ENCODE assay signal across 8 cellular contexts in the genomic region with DNA sequence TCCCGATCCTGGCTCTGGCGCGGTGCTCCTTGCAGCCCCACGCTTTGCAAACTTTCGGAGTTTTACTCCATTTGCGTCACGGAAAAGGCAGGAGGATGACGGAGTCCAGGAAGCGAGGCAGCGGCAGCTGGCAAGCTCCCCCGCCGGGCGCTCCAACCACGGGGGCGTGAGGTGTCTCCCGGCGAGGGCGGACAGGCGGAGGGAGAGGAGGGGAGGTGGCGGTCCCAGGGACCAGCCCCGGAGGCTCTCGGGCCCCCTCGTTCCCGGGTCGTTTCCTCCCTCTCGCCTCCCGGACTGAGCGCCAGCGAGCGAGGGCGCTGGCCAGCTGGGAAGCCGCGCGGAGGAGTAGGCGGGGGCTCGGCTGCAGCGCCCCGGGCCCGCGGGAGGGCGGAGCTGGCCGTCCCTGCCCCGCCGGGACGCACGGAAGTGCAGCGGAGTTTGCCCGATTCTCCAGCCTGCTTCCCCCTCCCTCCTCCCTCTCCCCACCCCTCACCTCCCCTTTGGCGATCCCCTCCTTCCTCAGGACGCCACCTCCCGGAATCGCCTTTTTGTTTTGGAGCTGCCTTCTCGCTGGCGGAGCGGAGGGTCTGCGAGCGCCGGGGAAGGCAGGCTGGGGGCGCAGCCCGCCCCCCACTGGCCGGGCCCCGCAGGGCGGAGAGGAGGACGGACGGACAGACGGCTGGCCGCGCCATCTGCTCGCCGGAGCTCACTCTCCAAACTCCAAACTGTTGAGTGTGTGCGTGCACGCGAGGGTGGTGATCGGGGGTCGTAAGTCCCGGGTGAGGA. TPM values are rescaled to one million over a fixed set of nuclear protein-coding genes. Genes with fewer than 3 reads are reported as not detected.
DNase-seq lines count a peak whose midpoint lies in the region; ATAC-seq and TF ChIP-seq lines count a peak whose summit lies in the region.

Gene SNX33 (plus strand): TSS at position 543 of the 786 bp plus-strand sequence. CDS start 1,191 bp downstream, outside the sequence.

- CTCF ChIA-PET in activated CD4-positive, alpha-beta T cell treated with anti-CD3 and anti-CD28 coated beads for 36 hours (lab: Charles Lee), result interaction anchor here (0.7 to 2.5 kb wide), 13 partner anchors 22 to 444 kb away, joined by 3 to 13 read pairs (median 4); partner anchors contain the start of genes MAN2C1 and SNUPN

- TF ChIP-seq CTCF in colonic mucosa (IDR thresholded peaks at IDR 0.05) (no peak), kidney epithelial cell (IDR thresholded peaks at IDR 0.05; ENCODE audit: insufficient read depth, low read length, poor library complexity, severe bottlenecking) (peak; percentile 42)

- H3K27me3 ChIP-seq in colonic mucosa (no peaks in the 10 kb centered on the region), kidney epithelial cell (ENCODE audit: control insufficient read depth, insufficient read depth, low read length) (no peaks in the 10 kb centered on the region)

- H3K27ac ChIP-seq in colonic mucosa, result peak within 1 kb of the TSS; percentile 90

- H3K4me3 Mint-ChIP-seq in activated CD4-positive, alpha-beta T cell treated with anti-CD3 and anti-CD28 coated beads for 36 hours, result peak within 1 kb of the TSS; percentile 76

- H3K36me3 ChIP-seq in colonic mucosa (no peaks in the 10 kb centered on the region), kidney epithelial cell (ENCODE audit: control insufficient read depth, insufficient read depth, low read length) (no peaks in the 10 kb centered on the region)

- H3K4me1 Mint-ChIP-seq in activated CD4-positive, alpha-beta T cell treated with anti-CD3 and anti-CD28 coated beads for 36 hours, result peaks cover 20% of the 10 kb centered on the region

- H3K4me3 ChIP-seq in colonic mucosa, result peak within 1 kb of the TSS; percentile 67
- peak within 1 kb of the TSS; percentile 85 for H3K4me3 ChIP-seq in kidney epithelial cell (ENCODE audit: low read depth, low read length)

- POLR2A ChIA-PET in activated CD4-positive, alpha-beta T cell treated with anti-CD3 and anti-CD28 coated beads for 36 hours (lab: Charles Lee), result interaction anchor here (0.6 to 1.6 kb wide), 8 partner anchors 22 to 439 kb away, joined by 3 to 5 read pairs (median 3); partner anchors contain the start of gene SNUPN

- peak within 1 kb of the TSS; percentile 97 to 98 for H3K9ac ChIP-seq in colonic mucosa (ENCODE audit: low read depth in 2 of 2, low read length in 2 of 2)

- peak within 1 kb of the TSS; percentile 58 for H3K27ac Mint-ChIP-seq in activated CD4-positive, alpha-beta T cell treated with anti-CD3 and anti-CD28 coated beads for 36 hours

- intact Hi-C loops in activated CD4-positive, alpha-beta T cell treated with anti-CD3 and anti-CD28 coated beads for 36 hours (cut with DNase I, micrococcal nuclease), result loop anchor here (5.0 to 10.0 kb wide), 3 partner anchors 35 to 1033 kb away; partner anchors contain the start of genes C15orf39 (in 1 of the 2) and CLK3 (in 1 of the 2)
- intact Hi-C loops in colonic mucosa (cut with DNase I), result loop anchor here (10.0 kb wide), 1 partner anchor 283 kb away; the partner anchor contains the start of gene MAN2C1

- H3K9me3 Mint-ChIP-seq in activated CD4-positive, alpha-beta T cell treated with anti-CD3 and anti-CD28 coated beads for 36 hours (ENCODE audit: low read depth), result no peaks in the 10 kb centered on the region

- H3K4me1 ChIP-seq in colonic mucosa, result peaks cover 28% of the 10 kb centered on the region

- no peaks in the 10 kb centered on the region for H3K9me3 ChIP-seq in colonic mucosa

- no peaks in the 10 kb centered on the region for H3K27me3 Mint-ChIP-seq in activated CD4-positive, alpha-beta T cell treated with anti-CD3 and anti-CD28 coated beads for 36 hours

- ATAC-seq in activated CD4-positive, alpha-beta T cell treated with anti-CD3 and anti-CD28 coated beads for 36 hours, result peak; percentile 65

- no peaks in the 10 kb centered on the region for H3K36me3 Mint-ChIP-seq in activated CD4-positive, alpha-beta T cell treated with anti-CD3 and anti-CD28 coated beads for 36 hours (ENCODE audit: low read depth)

- DNase-seq in NCI-H1105 treated with DMSO at 0.1 percent for 48 hours (lab: John Stamatoyannopoulos, UW) (peak; percentile 3), NCI-H1105 (lab: John Stamatoyannopoulos, UW) (no peak), NCI-H146 (lab: John Stamatoyannopoulos, UW) (peak; percentile 53), colonic mucosa (peak; percentile 88), kidney epithelial cell (ENCODE audit: low read depth) (no peak), NCI-H128 (lab: John Stamatoyannopoulos, UW; ENCODE audit: unreplicated experiment) (no peak)
- peak; percentile 78 for DNase-seq in activated CD4-positive, alpha-beta T cell treated with anti-CD3 and anti-CD28 coated beads for 36 hours
- peak; percentile 80 for DNase-seq in stimulated activated CD4-positive, alpha-beta T cell treated with anti-CD3 and anti-CD28 coated beads, Interleukin-15, amount 100 ng/mL, for 24 hours

RNA-seq across cellular contexts. Expression of gene SNX33, which starts in this region (rescaled TPM):
- 1 to 10 TPM; 2.2 to 2.4 TPM for total RNA-seq in activated CD4-positive, alpha-beta T cell treated with anti-CD3 and anti-CD28 coated beads for 36 hours
- total RNA-seq in colonic mucosa (10 to 100 TPM; 26.2 to 28.1 TPM), kidney epithelial cell (23.4 and 25.7 TPM in 2 replicates)

Comparison
In these comparisons a context has a peak if more than half of its experiments do, and no peak if none do; other contexts are left out.
1. DNase-seq: peak in NCI-H1105 treated with DMSO at 0.1 percent for 48 hours (single experiment), NCI-H146 (single experiment), activated CD4-positive, alpha-beta T cell treated with anti-CD3 and anti-CD28 coated beads for 36 hours (single experiment), colonic mucosa (single experiment) and stimulated activated CD4-positive, alpha-beta T cell treated with anti-CD3 and anti-CD28 coated beads, Interleukin-15, amount 100 ng/mL, for 24 hours (single experiment); none in NCI-H1105 (single experiment), kidney epithelial cell (single experiment) and NCI-H128 (single experiment).